In genomic region chr12:50442178-50442908, GRCh38 we compare ENCODE assay signal across 16 cellular contexts. TPM values are rescaled to one million over a fixed set of nuclear protein-coding genes. Genes with fewer than 3 reads are reported as not detected.
DNase-seq lines count a peak whose midpoint lies in the region; ATAC-seq, FAIRE-seq and TF ChIP-seq lines count a peak whose summit lies in the region.
"Had no signal": no experiment of that assay in that cellular context is flagged by ENCODE, and none has a peak within 500 bp of the region (broad histone marks: within the 10 kb centered on the region; RNA-seq: fewer than 3 reads in every experiment).

No MANE protein-coding gene starts in this region.

- H3K27ac ChIP-seq in K562 (ENCODE audit: extremely low read depth, low read depth, low read length): no peak overlapping the region
- H3K27ac ChIP-seq: tibial artery had no signal

- H3K4me2 ChIP-seq in K562 (ENCODE audit: insufficient read depth, low read length): no peak overlapping the region

- H3K36me3 ChIP-seq in K562 (ENCODE audit: control insufficient read depth, insufficient read depth, low read length): peaks cover 89% of the 10 kb centered on the region

- WGBS in K562 (ENCODE audit: insufficient coverage, low coverage, missing lambda C conversion rate): 85% methylated on average over 3 of the region's 3 CpGs

- H3K9me3 Mint-ChIP-seq in activated naive CD4-positive, alpha-beta T cell treated with anti-CD3 and anti-CD28 coated beads, Interleukin-2, amount 50 U/mL, for 72 hours: no peaks in the 10 kb centered on the region

- CTCF ChIA-PET in K562 (lab: Yijun Ruan, JAX; ENCODE audit: low intra/inter-chr PET ratio): no interaction called here

- H3K27ac Mint-ChIP-seq in activated naive CD4-positive, alpha-beta T cell treated with anti-CD3 and anti-CD28 coated beads, Interleukin-2, amount 50 U/mL, for 72 hours: peak overlapping the region; percentile 34 to 90
- H3K27ac Mint-ChIP-seq: progenitor cell of endocrine pancreas had no signal

- TF ChIP-seq RAD21 in K562 (CRISPR knock-in tag; conservative IDR thresholded peaks at IDR 0.05 in 1 of 2, IDR thresholded peaks at IDR 0.05 in 1 of 2): no peak

- DNase-seq in activated naive CD4-positive, alpha-beta T cell treated with anti-CD3 and anti-CD28 coated beads, Interleukin-2, amount 50 U/mL, for 72 hours (ENCODE audit: low spot score in 2 of 2): no peak
- no peak for DNase-seq in activated naive CD4-positive, alpha-beta T cell treated with anti-CD3 and anti-CD28 coated beads, Interleukin-2, amount 50 U/mL, for 16 hours
- DNase-seq in NCI-H82 (lab: John Stamatoyannopoulos, UW) (peak; percentile 57), K562 (ENCODE audit: extremely low read depth in 1 of 4, low spot score in 3 of 4) (no peak), Right ventricle myocardium superior (no peak)
- no peak for DNase-seq in stimulated activated naive CD8-positive, alpha-beta T cell treated with anti-CD3 and anti-CD28 coated beads, Interleukin-15, Interleukin-2, amounts not matched to agents 100 U/mL and 50 U/mL, for 24 hours
- DNase-seq: central memory CD4-positive, alpha-beta T cell; DMS153; glutamatergic neuron; kidney glomerular epithelial cell; NCI-H2171; tibial artery had no signal

- TF ChIP-seq CTCF in K562 (IDR thresholded peaks at IDR 0.05 in 2 of 3, conservative IDR thresholded peaks at IDR 0.05 in 1 of 3; ENCODE audit: insufficient read depth in 2 of 3, low read depth in 1 of 3, low read length in 3 of 3): no peak

- H3K27me3 ChIP-seq in K562 (ENCODE audit: control insufficient read depth in 2 of 2, insufficient read depth in 2 of 2, low read length in 2 of 2): no peaks in the 10 kb centered on the region
- H3K27me3 ChIP-seq: tibial artery had no signal

- H3K4me1 ChIP-seq in K562 (replicated peaks in 1 of 2; ENCODE audit: control insufficient read depth in 2 of 2, insufficient read depth in 2 of 2, low read length in 2 of 2): no peaks in the 10 kb centered on the region
- H3K4me1 ChIP-seq: tibial artery had no signal

- no peak overlapping the region for H3K9ac ChIP-seq in K562 (ENCODE audit: insufficient read depth in 1 of 2, low read depth in 2 of 2, low read length in 2 of 2)

- no peaks in the 10 kb centered on the region for H3K9me1 ChIP-seq in K562 (ENCODE audit: control insufficient read depth, insufficient read depth, low read length)

- POLR2A ChIA-PET in K562 (lab: Yijun Ruan, JAX): no interaction called here

- no peak overlapping the region for H3K4me3 ChIP-seq in K562
- H3K4me3 ChIP-seq: tibial artery had no signal

- FAIRE-seq in K562 (lab: Jason Lieb, UNC): no peak

- H3K9me3 ChIP-seq in K562 (replicated peaks; ENCODE audit: control insufficient read depth, insufficient read depth, low read depth, low read length): no peaks in the 10 kb centered on the region
- H3K9me3 ChIP-seq: tibial artery had no signal

- no peak for TF ChIP-seq EP300 in K562 (IDR thresholded peaks at IDR 0.05; ENCODE audit: low read length)

- H4K20me1 ChIP-seq in K562 (replicated peaks; ENCODE audit: control insufficient read depth, insufficient read depth, low read length): no peaks in the 10 kb centered on the region

- no peak overlapping the region for H2AFZ ChIP-seq in K562 (ENCODE audit: low read depth, low read length)

- TF ChIP-seq POLR2A in K562 (conservative IDR thresholded peaks at IDR 0.05): no peak

- 0 out of 3 replicates have a peak, but pooled peaks cover 2% of the 10 kb centered on the region for H3K79me2 ChIP-seq in K562 (ENCODE audit: control insufficient read depth, insufficient read depth, low read length)

- intact Hi-C loops in K562 (cut with micrococcal nuclease) (no loop called here), Right ventricle myocardium superior (cut with DNase I) (no loop called here)

- TSS peak; percentile 2 for BruUV-seq in K562 (replicated peaks; lab: Mats Ljungman, UMichigan)

- peak; percentile 45 to 96 for ATAC-seq in activated naive CD4-positive, alpha-beta T cell treated with anti-CD3 and anti-CD28 coated beads, Interleukin-2, amount 50 U/mL, for 72 hours
- ATAC-seq in K562 (no peak), HG03354 (IDR thresholded peaks at IDR 0.05; ENCODE audit: poor library complexity, severe bottlenecking, unreplicated experiment) (no peak), Right ventricle myocardium superior (ENCODE audit: poor library complexity) (no peak), HG03432 (IDR thresholded peaks at IDR 0.05; ENCODE audit: unreplicated experiment) (no peak)
- peak; percentile 66 for ATAC-seq in stimulated activated naive CD8-positive, alpha-beta T cell treated with anti-CD3 and anti-CD28 coated beads, Interleukin-15, Interleukin-2, amounts not matched to agents 100 U/mL and 50 U/mL, for 24 hours
- ATAC-seq: SK-N-SH treated with all-trans-retinoic acid at 6 μM for 48 hours had no signal

- in situ Hi-C loops in K562 (cut with MboI): no loop called here

- H3K36me3 Mint-ChIP-seq in activated naive CD4-positive, alpha-beta T cell treated with anti-CD3 and anti-CD28 coated beads, Interleukin-2, amount 50 U/mL, for 72 hours: peaks cover 10 to 15% of the 10 kb centered on the region in 2 donors

TF ChIP-seq in K562, 482 proteins besides CTCF, POLR2A, EP300 and RAD21:
- TF ChIP-seq HMG20B (CRISPR knock-in tag; IDR thresholded peaks at IDR 0.05) (no peak), PTBP1 (IDR thresholded peaks at IDR 0.05; ENCODE audit: low read depth, low read length) (no peak)

RNA-seq across cellular contexts. Expression of gene LARP4, which starts 41.7 kb away (rescaled TPM):
- 10 to 100 TPM; 52.3 to 58.9 TPM for total RNA-seq in activated naive CD4-positive, alpha-beta T cell treated with anti-CD3 and anti-CD28 coated beads, Interleukin-2, amount 50 U/mL, for 72 hours
- 43.0 and 161 TPM in 2 replicates for total RNA-seq in K562 (2011; cell fraction: chromatin; rRNA removed; ENCODE audit: low replicate concordance)
- 20.2 and 23.4 TPM in 2 replicates for total RNA-seq in K562 (2011; cell fraction: nucleolus; rRNA removed)
- 44.2 and 72.9 TPM in 2 replicates for total RNA-seq in K562 (2011; cell fraction: nucleoplasm; rRNA removed)
- total RNA-seq in K562 (2014; rRNA removed) (31.6 and 39.7 TPM in 2 replicates), K562 (2014; rRNA removed; fragmentation: Illumina TruSeq; extraction: Trizol) (69.5 and 81.8 TPM in 2 replicates), K562 (2015; rRNA removed; fragmentation: Illumina TruSeq; extraction: Trizol) (50.4 and 55.9 TPM in 2 replicates), K562 (2021) (80.2 and 84.5 TPM in 2 replicates), Right ventricle myocardium superior (58.5 TPM)
- polyA plus RNA-seq in K562 (2011; rRNA removed) (39.6 and 52.4 TPM in 2 replicates), K562 (2014; fragmentation: Illumina TruSeq; extraction: Trizol) (56.3 and 73.0 TPM in 2 replicates), K562 (2014; fragmentation: Nextera tagmentation; extraction: Ambion mirVana) (10 to 100 TPM; 38.6 to 43.9 TPM), K562 (2014; rRNA removed) (37.6 and 43.6 TPM in 2 replicates)
- 15.3 and 20.7 TPM in 2 replicates for polyA plus RNA-seq in K562 (2011; cell fraction: cytosol; rRNA removed)
- polyA plus RNA-seq in K562 (2011; cell fraction: nucleus; rRNA removed): 27.5 and 35.0 TPM in 2 replicates
- polyA plus RNA-seq in K562 (2012): 24.3 and 39.1 TPM in 2 replicates
- polyA minus RNA-seq in K562 (2011; rRNA and poly(A)+ RNA removed): 101 and 121 TPM in 2 replicates
- polyA minus RNA-seq in K562 (2011; cell fraction: cytosol; rRNA and poly(A)+ RNA removed): 53.7 and 64.5 TPM in 2 replicates
- 17.4 and 35.4 TPM in 2 replicates for polyA minus RNA-seq in K562 (2011; cell fraction: nucleus; rRNA and poly(A)+ RNA removed)

RNA-seq across cellular contexts. Expression of gene FAM186A, which starts 45.9 kb away (rescaled TPM):
- total RNA-seq in activated naive CD4-positive, alpha-beta T cell treated with anti-CD3 and anti-CD28 coated beads, Interleukin-2, amount 50 U/mL, for 72 hours: under 1 TPM in 1 of 2 donors, not detected in 1; 0.02 TPM
- not detected in 2 replicates for total RNA-seq in K562 (2011; cell fraction: chromatin; rRNA removed; ENCODE audit: low replicate concordance)
- not detected in 2 replicates for total RNA-seq in K562 (2011; cell fraction: nucleolus; rRNA removed)
- not detected in 2 replicates for total RNA-seq in K562 (2011; cell fraction: nucleoplasm; rRNA removed)
- total RNA-seq in K562 (2014; rRNA removed): not detected in 2 replicates
- not detected in 2 replicates for total RNA-seq in K562 (2014; rRNA removed; fragmentation: Illumina TruSeq; extraction: Trizol)
- total RNA-seq in K562 (2015; rRNA removed; fragmentation: Illumina TruSeq; extraction: Trizol): under 0.01 TPM in 1 of 2 replicates, not detected in the other
- not detected in 2 replicates for total RNA-seq in K562 (2021)
- polyA plus RNA-seq in K562 (2011; rRNA removed): not detected in 2 replicates
- not detected in 2 replicates for polyA plus RNA-seq in K562 (2011; cell fraction: cytosol; rRNA removed)
- not detected in 2 replicates for polyA plus RNA-seq in K562 (2011; cell fraction: nucleus; rRNA removed)
- 0.05 and 0.36 TPM in 2 replicates for polyA plus RNA-seq in K562 (2012)
- polyA plus RNA-seq in K562 (2014; fragmentation: Illumina TruSeq; extraction: Trizol): not detected in 2 replicates
- polyA plus RNA-seq in K562 (2014; fragmentation: Nextera tagmentation; extraction: Ambion mirVana): under 1 TPM; 0.04 to 0.07 TPM
- not detected in 2 replicates for polyA plus RNA-seq in K562 (2014; rRNA removed)
- polyA minus RNA-seq in K562 (2011; rRNA and poly(A)+ RNA removed): not detected in 2 replicates
- not detected in 2 replicates for polyA minus RNA-seq in K562 (2011; cell fraction: cytosol; rRNA and poly(A)+ RNA removed)
- polyA minus RNA-seq in K562 (2011; cell fraction: nucleus; rRNA and poly(A)+ RNA removed): not detected in 2 replicates
- not detected for total RNA-seq in Right ventricle myocardium superior
- total RNA-seq: progenitor cell of endocrine pancreas had no signal

Comparison
In these comparisons a context has a peak if more than half of its experiments do, and no peak if none do; other contexts are left out.
1. ATAC-seq: peak in activated naive CD4-positive, alpha-beta T cell treated with anti-CD3 and anti-CD28 coated beads, Interleukin-2, amount 50 U/mL, for 72 hours (2 of 2) and stimulated activated naive CD8-positive, alpha-beta T cell treated with anti-CD3 and anti-CD28 coated beads, Interleukin-15, Interleukin-2, amounts not matched to agents 100 U/mL and 50 U/mL, for 24 hours (single experiment); none in K562 (single experiment), HG03354 (single experiment), Right ventricle myocardium superior (single experiment) and HG03432 (single experiment).